ENCODE assay signal across 30 cellular contexts in genomic region chr2:11974573-11974972, GRCh38.
"Had no signal": no experiment of that assay in that cellular context is flagged by ENCODE, and none has a peak within 500 bp of the region (broad histone marks: within the 10 kb centered on the region; RNA-seq: fewer than 3 reads in every experiment).

No MANE protein-coding gene starts in this region.

- DNase-seq: activated CD4-positive, alpha-beta memory T cell treated with anti-CD3 and anti-CD28 coated beads, Interleukin-2, amount 10 ng/mL, durations not matched to agents 7 days and 5 days; activated CD4-positive, alpha-beta T cell treated with anti-CD3 and anti-CD28 coated beads for 36 hours; activated CD4-positive, alpha-beta T cell treated with anti-CD3 and anti-CD28 coated beads, Interleukin-2, amount 10 ng/mL, durations not matched to agents 7 days and 5 days; activated CD4-positive, alpha-beta T cell treated with anti-CD3 and anti-CD28 coated beads, Interleukin-2, amount 50 U/mL, for 4 hours; activated CD4-positive, CD25-positive, alpha-beta regulatory T cell; activated CD4-positive, CD25-positive, alpha-beta regulatory T cell treated with anti-CD3 and anti-CD28 coated beads, Interleukin-2, amount 50 U/mL, for 72 hours; activated CD8-positive, alpha-beta memory T cell treated with anti-CD3 and anti-CD28 coated beads, Interleukin-2, amount 50 U/mL, for 48 hours; activated effector memory CD4-positive, alpha-beta T cell treated with Interleukin-2 at 50 U/mL for 16 hours; activated gamma-delta T cell treated with Interleukin-2 at 50 U/mL for 16 hours; activated naive CD4-positive, alpha-beta T cell treated with Interleukin-2 at 50 U/mL for 16 hours; activated naive CD8-positive, alpha-beta T cell treated with anti-CD3 and anti-CD28 coated beads for 36 hours; activated naive CD8-positive, alpha-beta T cell treated with anti-CD3 and anti-CD28 coated beads, Interleukin-2, amount 50 U/mL, for 24 hours; activated T-cell treated with anti-CD3 and anti-CD28 coated beads for 4 hours; activated T-cell treated with anti-CD3 and anti-CD28 coated beads, Interleukin-2, amount 50 U/mL, for 24 hours; activated T-cell treated with anti-CD3 and anti-CD28 coated beads, Interleukin-2, amount 50 U/mL, for 72 hours; adrenal gland; amygdala; aorta; body of pancreas; caudate nucleus; colonic mucosa; effector memory CD4-positive, alpha-beta T cell; endodermal cell; foreskin fibroblast; gastrocnemius medialis; glutamatergic neuron; heart left ventricle; hypothalamus; T-helper 17 cell; T1000 had no signal

- H3K4me3 ChIP-seq: adrenal gland, body of pancreas, colonic mucosa, gastrocnemius medialis, heart left ventricle had no signal

- H3K27ac ChIP-seq: adrenal gland, body of pancreas, colonic mucosa, gastrocnemius medialis, heart left ventricle had no signal

- H3K4me1 ChIP-seq: adrenal gland, body of pancreas, colonic mucosa, gastrocnemius medialis, heart left ventricle had no signal

- H3K9me3 ChIP-seq: body of pancreas, colonic mucosa, gastrocnemius medialis had no signal

- H3K36me3 ChIP-seq: adrenal gland, colonic mucosa, gastrocnemius medialis, heart left ventricle had no signal

- H3K27me3 ChIP-seq: adrenal gland, body of pancreas, colonic mucosa, gastrocnemius medialis, heart left ventricle had no signal
